1 cellular context compared by ENCODE assay signal in the genomic region with DNA sequence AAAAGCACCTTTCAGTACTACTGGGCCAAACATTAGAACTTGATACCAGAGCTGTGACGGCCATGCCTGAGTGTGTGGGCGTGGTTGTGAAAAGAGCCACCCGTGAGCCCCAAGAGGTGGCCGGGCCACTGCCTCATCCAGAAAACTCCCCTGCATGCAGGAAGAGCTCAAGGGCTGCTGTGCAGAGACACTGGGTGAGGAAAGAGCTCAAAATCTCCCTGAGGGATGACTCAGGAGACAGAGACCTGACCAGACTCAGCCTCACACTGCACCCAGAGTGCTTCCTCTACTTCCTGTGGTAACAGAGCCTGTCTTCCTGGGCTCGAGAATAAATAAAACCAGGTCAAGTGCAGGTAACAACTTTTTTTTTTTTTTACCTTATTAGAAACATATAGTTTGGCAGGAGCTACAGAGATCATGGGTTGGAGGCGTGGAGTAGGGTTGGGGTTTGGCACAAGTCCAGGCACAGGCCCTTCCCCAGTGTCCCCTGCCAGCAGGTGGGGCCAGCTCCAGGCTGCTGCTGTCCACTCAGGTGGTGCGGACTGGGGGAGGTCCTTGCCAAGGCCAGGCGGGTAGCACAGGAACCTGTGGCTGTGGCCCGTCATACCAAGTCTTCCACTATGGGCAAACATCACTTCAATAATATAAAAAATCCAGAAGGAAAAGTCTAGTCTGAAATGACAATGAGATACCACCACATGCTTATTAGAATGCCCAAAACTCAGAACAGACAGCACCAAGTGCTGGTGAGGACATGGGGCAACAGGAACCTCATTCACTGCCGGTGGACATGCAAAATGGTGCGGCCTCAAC.
TF ChIP-seq lines count a peak whose summit lies in the region.

No MANE protein-coding gene starts in this region.

TF ChIP-seq in HepG2, 621 proteins besides CTCF, POLR2A, EP300 and RAD21 (continued from another document and continues in another):
- TF ChIP-seq, protein P1, sequence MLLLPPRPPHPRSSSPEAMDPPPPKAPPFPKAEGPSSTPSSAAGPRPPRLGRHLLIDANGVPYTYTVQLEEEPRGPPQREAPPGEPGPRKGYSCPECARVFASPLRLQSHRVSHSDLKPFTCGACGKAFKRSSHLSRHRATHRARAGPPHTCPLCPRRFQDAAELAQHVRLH (CRISPR knock-in tag; IDR thresholded peaks at IDR 0.05; ENCODE audit: borderline replicate concordance, low read depth), result 0 out of 2 replicates have a peak, but pooled peaks have one; percentile 20
- TF ChIP-seq RXRB (CRISPR knock-in tag; IDR thresholded peaks at IDR 0.05; ENCODE audit: borderline replicate concordance), result no peak
- TF ChIP-seq, protein P2, sequence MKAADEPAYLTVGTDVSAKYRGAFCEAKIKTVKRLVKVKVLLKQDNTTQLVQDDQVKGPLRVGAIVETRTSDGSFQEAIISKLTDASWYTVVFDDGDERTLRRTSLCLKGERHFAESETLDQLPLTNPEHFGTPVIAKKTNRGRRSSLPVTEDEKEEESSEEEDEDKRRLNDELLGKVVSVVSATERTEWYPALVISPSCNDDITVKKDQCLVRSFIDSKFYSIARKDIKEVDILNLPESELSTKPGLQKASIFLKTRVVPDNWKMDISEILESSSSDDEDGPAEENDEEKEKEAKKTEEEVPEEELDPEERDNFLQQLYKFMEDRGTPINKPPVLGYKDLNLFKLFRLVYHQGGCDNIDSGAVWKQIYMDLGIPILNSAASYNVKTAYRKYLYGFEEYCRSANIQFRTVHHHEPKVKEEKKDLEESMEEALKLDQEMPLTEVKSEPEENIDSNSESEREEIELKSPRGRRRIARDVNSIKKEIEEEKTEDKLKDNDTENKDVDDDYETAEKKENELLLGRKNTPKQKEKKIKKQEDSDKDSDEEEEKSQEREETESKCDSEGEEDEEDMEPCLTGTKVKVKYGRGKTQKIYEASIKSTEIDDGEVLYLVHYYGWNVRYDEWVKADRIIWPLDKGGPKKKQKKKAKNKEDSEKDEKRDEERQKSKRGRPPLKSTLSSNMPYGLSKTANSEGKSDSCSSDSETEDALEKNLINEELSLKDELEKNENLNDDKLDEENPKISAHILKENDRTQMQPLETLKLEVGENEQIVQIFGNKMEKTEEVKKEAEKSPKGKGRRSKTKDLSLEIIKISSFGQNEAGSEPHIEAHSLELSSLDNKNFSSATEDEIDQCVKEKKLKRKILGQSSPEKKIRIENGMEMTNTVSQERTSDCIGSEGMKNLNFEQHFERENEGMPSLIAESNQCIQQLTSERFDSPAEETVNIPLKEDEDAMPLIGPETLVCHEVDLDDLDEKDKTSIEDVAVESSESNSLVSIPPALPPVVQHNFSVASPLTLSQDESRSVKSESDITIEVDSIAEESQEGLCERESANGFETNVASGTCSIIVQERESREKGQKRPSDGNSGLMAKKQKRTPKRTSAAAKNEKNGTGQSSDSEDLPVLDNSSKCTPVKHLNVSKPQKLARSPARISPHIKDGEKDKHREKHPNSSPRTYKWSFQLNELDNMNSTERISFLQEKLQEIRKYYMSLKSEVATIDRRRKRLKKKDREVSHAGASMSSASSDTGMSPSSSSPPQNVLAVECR (CRISPR knock-in tag; IDR thresholded peaks at IDR 0.05; ENCODE audit: borderline replicate concordance), result peak; percentile 43; the same call in 1 of the 2 replicates
- TF ChIP-seq SYNCRIP (IDR thresholded peaks at IDR 0.05; ENCODE audit: insufficient read depth, low read depth, low read length), result no peak
- no peak for TF ChIP-seq JDP2 (CRISPR knock-in tag; IDR thresholded peaks at IDR 0.05; ENCODE audit: borderline replicate concordance)
- TF ChIP-seq ZNF451 (CRISPR knock-in tag; IDR thresholded peaks at IDR 0.05), result no peak
- TF ChIP-seq ZNF510 (CRISPR knock-in tag; IDR thresholded peaks at IDR 0.05; ENCODE audit: low read depth), result no peak
- TF ChIP-seq SCMH1 (CRISPR knock-in tag; IDR thresholded peaks at IDR 0.05; ENCODE audit: borderline replicate concordance), result no peak
- no peak for TF ChIP-seq DR1 (CRISPR knock-in tag; IDR thresholded peaks at IDR 0.05)
- no peak for TF ChIP-seq SMARCC2 (IDR thresholded peaks at IDR 0.05)
- 0 out of 2 replicates have a peak, but pooled peaks have one; percentile 3 for TF ChIP-seq SMC3 (IDR thresholded peaks at IDR 0.05; ENCODE audit: low read length)
- TF ChIP-seq ZC3H4 (CRISPR knock-in tag; IDR thresholded peaks at IDR 0.05; ENCODE audit: borderline replicate concordance), result no peak
- TF ChIP-seq ATF7 (IDR thresholded peaks at IDR 0.05), result no peak
- no peak for TF ChIP-seq ATF7 (CRISPR knock-in tag; IDR thresholded peaks at IDR 0.05)
- TF ChIP-seq SAP130 (CRISPR knock-in tag; IDR thresholded peaks at IDR 0.05; ENCODE audit: low read depth), result peak; percentile 65
- TF ChIP-seq, protein P3, sequence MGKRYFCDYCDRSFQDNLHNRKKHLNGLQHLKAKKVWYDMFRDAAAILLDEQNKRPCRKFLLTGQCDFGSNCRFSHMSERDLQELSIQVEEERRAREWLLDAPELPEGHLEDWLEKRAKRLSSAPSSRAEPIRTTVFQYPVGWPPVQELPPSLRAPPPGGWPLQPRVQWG (CRISPR knock-in tag; IDR thresholded peaks at IDR 0.05; ENCODE audit: borderline replicate concordance, low read depth), result no peak
- no peak for TF ChIP-seq ZNF660 (CRISPR knock-in tag; IDR thresholded peaks at IDR 0.05; ENCODE audit: borderline replicate concordance, low read depth)
- TF ChIP-seq ZNF652 (CRISPR knock-in tag; IDR thresholded peaks at IDR 0.05; ENCODE audit: borderline replicate concordance, low read depth), result no peak
- no peak for TF ChIP-seq ZNF567 (CRISPR knock-in tag; IDR thresholded peaks at IDR 0.05; ENCODE audit: borderline replicate concordance)
- no peak for TF ChIP-seq ZNF589 (CRISPR knock-in tag; conservative IDR thresholded peaks at IDR 0.05)
- TF ChIP-seq ZNF564 (CRISPR knock-in tag; IDR thresholded peaks at IDR 0.05), result no peak
- TF ChIP-seq ZFP90 (CRISPR knock-in tag; IDR thresholded peaks at IDR 0.05; ENCODE audit: borderline replicate concordance), result no peak
- no peak for TF ChIP-seq CBX1 (IDR thresholded peaks at IDR 0.05; ENCODE audit: low read depth)
- no peak for TF ChIP-seq ZNF841 (CRISPR knock-in tag; IDR thresholded peaks at IDR 0.05; ENCODE audit: borderline replicate concordance)
- TF ChIP-seq ZFY (CRISPR knock-in tag; IDR thresholded peaks at IDR 0.05), result no peak
- TF ChIP-seq, protein P4, sequence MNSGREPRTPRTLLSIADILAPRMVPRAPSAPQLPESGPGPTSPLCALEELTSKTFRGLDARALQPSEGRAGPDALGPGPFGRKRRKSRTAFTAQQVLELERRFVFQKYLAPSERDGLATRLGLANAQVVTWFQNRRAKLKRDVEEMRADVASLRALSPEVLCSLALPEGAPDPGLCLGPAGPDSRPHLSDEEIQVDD (CRISPR knock-in tag; IDR thresholded peaks at IDR 0.05; ENCODE audit: borderline replicate concordance), result no peak
- no peak for TF ChIP-seq ZNF792 (CRISPR knock-in tag; IDR thresholded peaks at IDR 0.05)
- TF ChIP-seq ZFP36 (IDR thresholded peaks at IDR 0.05; ENCODE audit: borderline replicate concordance, low read depth, low read length, partially characterized antibody), result no peak
- no peak for TF ChIP-seq ZSCAN25 (CRISPR knock-in tag; IDR thresholded peaks at IDR 0.05)
- TF ChIP-seq KLF15 (CRISPR knock-in tag; IDR thresholded peaks at IDR 0.05; ENCODE audit: borderline replicate concordance), result no peak
- TF ChIP-seq, protein P5, sequence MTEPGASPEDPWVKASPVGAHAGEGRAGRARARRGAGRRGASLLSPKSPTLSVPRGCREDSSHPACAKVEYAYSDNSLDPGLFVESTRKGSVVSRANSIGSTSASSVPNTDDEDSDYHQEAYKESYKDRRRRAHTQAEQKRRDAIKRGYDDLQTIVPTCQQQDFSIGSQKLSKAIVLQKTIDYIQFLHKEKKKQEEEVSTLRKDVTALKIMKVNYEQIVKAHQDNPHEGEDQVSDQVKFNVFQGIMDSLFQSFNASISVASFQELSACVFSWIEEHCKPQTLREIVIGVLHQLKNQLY (CRISPR knock-in tag; IDR thresholded peaks at IDR 0.05), result 0 out of 2 replicates have a peak, but pooled peaks have one; percentile 13
- no peak for TF ChIP-seq PHF5A (CRISPR knock-in tag; IDR thresholded peaks at IDR 0.05; ENCODE audit: low read depth, unreplicated experiment)
- TF ChIP-seq MED1 (CRISPR knock-in tag; IDR thresholded peaks at IDR 0.05), result peak; percentile 36; the same call in 1 of the 2 replicates
- TF ChIP-seq ZNF562 (CRISPR knock-in tag; IDR thresholded peaks at IDR 0.05; ENCODE audit: borderline replicate concordance), result no peak
- TF ChIP-seq CREM (IDR thresholded peaks at IDR 0.05), result no peak
- TF ChIP-seq CREM (CRISPR knock-in tag; IDR thresholded peaks at IDR 0.05), result no peak
- TF ChIP-seq, protein P6, sequence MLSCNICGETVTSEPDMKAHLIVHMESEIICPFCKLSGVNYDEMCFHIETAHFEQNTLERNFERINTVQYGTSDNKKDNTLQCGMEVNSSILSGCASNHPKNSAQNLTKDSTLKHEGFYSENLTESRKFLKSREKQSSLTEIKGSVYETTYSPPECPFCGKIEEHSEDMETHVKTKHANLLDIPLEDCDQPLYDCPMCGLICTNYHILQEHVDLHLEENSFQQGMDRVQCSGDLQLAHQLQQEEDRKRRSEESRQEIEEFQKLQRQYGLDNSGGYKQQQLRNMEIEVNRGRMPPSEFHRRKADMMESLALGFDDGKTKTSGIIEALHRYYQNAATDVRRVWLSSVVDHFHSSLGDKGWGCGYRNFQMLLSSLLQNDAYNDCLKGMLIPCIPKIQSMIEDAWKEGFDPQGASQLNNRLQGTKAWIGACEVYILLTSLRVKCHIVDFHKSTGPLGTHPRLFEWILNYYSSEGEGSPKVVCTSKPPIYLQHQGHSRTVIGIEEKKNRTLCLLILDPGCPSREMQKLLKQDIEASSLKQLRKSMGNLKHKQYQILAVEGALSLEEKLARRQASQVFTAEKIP (CRISPR knock-in tag; IDR thresholded peaks at IDR 0.05; ENCODE audit: borderline replicate concordance), result no peak
- no peak for TF ChIP-seq ZNF530 (CRISPR knock-in tag; IDR thresholded peaks at IDR 0.05; ENCODE audit: low read depth)
- TF ChIP-seq, protein P7, sequence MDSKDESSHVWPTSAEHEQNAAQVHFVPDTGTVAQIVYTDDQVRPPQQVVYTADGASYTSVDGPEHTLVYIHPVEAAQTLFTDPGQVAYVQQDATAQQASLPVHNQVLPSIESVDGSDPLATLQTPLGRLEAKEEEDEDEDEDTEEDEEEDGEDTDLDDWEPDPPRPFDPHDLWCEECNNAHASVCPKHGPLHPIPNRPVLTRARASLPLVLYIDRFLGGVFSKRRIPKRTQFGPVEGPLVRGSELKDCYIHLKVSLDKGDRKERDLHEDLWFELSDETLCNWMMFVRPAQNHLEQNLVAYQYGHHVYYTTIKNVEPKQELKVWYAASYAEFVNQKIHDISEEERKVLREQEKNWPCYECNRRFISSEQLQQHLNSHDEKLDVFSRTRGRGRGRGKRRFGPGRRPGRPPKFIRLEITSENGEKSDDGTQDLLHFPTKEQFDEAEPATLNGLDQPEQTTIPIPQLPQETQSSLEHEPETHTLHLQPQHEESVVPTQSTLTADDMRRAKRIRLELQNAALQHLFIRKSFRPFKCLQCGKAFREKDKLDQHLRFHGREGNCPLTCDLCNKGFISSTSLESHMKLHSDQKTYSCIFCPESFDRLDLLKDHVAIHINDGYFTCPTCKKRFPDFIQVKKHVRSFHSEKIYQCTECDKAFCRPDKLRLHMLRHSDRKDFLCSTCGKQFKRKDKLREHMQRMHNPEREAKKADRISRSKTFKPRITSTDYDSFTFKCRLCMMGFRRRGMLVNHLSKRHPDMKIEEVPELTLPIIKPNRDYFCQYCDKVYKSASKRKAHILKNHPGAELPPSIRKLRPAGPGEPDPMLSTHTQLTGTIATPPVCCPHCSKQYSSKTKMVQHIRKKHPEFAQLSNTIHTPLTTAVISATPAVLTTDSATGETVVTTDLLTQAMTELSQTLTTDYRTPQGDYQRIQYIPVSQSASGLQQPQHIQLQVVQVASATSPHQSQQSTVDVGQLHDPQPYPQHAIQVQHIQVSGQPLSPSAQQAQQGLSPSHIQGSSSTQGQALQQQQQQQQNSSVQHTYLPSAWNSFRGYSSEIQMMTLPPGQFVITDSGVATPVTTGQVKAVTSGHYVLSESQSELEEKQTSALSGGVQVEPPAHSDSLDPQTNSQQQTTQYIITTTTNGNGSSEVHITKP (CRISPR knock-in tag; IDR thresholded peaks at IDR 0.05; ENCODE audit: low read depth), result no peak
- no peak for TF ChIP-seq TMF1 (CRISPR knock-in tag; IDR thresholded peaks at IDR 0.05; ENCODE audit: low read depth)
- TF ChIP-seq, protein P8, sequence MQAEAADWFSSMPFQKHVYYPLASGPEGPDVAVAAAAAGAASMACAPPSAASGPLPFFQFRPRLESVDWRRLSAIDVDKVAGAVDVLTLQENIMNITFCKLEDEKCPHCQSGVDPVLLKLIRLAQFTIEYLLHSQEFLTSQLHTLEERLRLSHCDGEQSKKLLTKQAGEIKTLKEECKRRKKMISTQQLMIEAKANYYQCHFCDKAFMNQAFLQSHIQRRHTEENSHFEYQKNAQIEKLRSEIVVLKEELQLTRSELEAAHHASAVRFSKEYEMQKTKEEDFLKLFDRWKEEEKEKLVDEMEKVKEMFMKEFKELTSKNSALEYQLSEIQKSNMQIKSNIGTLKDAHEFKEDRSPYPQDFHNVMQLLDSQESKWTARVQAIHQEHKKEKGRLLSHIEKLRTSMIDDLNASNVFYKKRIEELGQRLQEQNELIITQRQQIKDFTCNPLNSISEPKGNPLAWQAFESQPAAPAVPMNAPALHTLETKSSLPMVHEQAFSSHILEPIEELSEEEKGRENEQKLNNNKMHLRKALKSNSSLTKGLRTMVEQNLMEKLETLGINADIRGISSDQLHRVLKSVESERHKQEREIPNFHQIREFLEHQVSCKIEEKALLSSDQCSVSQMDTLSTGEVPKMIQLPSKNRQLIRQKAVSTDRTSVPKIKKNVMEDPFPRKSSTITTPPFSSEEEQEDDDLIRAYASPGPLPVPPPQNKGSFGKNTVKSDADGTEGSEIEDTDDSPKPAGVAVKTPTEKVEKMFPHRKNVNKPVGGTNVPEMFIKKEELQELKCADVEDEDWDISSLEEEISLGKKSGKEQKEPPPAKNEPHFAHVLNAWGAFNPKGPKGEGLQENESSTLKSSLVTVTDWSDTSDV (CRISPR knock-in tag; IDR thresholded peaks at IDR 0.05), result no peak
- TF ChIP-seq, protein P9, sequence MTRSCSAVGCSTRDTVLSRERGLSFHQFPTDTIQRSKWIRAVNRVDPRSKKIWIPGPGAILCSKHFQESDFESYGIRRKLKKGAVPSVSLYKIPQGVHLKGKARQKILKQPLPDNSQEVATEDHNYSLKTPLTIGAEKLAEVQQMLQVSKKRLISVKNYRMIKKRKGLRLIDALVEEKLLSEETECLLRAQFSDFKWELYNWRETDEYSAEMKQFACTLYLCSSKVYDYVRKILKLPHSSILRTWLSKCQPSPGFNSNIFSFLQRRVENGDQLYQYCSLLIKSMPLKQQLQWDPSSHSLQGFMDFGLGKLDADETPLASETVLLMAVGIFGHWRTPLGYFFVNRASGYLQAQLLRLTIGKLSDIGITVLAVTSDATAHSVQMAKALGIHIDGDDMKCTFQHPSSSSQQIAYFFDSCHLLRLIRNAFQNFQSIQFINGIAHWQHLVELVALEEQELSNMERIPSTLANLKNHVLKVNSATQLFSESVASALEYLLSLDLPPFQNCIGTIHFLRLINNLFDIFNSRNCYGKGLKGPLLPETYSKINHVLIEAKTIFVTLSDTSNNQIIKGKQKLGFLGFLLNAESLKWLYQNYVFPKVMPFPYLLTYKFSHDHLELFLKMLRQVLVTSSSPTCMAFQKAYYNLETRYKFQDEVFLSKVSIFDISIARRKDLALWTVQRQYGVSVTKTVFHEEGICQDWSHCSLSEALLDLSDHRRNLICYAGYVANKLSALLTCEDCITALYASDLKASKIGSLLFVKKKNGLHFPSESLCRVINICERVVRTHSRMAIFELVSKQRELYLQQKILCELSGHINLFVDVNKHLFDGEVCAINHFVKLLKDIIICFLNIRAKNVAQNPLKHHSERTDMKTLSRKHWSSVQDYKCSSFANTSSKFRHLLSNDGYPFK (CRISPR knock-in tag; IDR thresholded peaks at IDR 0.05; ENCODE audit: borderline replicate concordance), result no peak
